In the genomic region with DNA sequence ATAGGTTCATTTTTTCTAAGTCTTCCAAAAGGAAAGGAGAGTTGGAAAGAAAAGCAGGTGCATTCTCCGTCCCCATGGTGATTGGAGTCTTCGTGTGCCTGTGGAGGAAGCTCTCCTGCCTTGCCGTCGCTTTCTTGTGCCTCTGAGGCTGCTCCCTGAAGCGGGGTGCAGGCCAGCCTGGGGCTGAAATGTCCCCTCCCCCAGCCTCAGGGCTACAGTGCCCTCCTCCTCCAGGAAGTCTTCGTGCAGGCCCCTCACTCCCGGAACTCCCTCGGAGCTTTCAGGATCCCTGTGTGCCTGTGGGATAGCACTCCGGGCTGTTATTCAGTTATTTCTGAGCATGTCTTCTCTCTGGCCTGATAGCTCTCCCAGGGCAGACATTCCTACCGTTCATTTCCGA, we compare ENCODE assay signal across 25 cellular contexts.
"Had no signal": no experiment of that assay in that cellular context is flagged by ENCODE, and none has a peak within 500 bp of the region (broad histone marks: within the 10 kb centered on the region; RNA-seq: fewer than 3 reads in every experiment).

No MANE protein-coding gene starts in this region.

- H3K4me3 ChIP-seq: cardiac muscle cell, Peyer's patch, SJCRH30 had no signal

- H3K9me2 ChIP-seq: SK-N-SH had no signal

- H3K4me2 ChIP-seq: SK-N-SH had no signal

- DNase-seq: activated CD4-positive, alpha-beta memory T cell treated with anti-CD3 and anti-CD28 coated beads, Interleukin-2, amount 10 ng/mL, durations not matched to agents 7 days and 5 days; activated CD4-positive, alpha-beta T cell treated with anti-CD3 and anti-CD28 coated beads for 36 hours; activated CD4-positive, alpha-beta T cell treated with anti-CD3 and anti-CD28 coated beads, Interleukin-2, amount 50 U/mL, for 1 hour; activated naive CD4-positive, alpha-beta T cell treated with anti-CD3 and anti-CD28 coated beads for 36 hours; activated T-cell treated with anti-CD3 and anti-CD28 coated beads for 4 hours; amygdala; brain microvascular endothelial cell; Kasumi-1; KBM-7; NCI-H1105 treated with DMSO at 0.1 percent for 48 hours; NCI-H1436 treated with DMSO at 0.1 percent for 48 hours; NCI-H187; NCI-H2081; NCI-H526; NCI-H82; OCI-M1; Peyer's patch; Right ventricle myocardium superior; SJCRH30; T-helper 1 cell had no signal

- H3K27ac Mint-ChIP-seq: activated CD4-positive, alpha-beta memory T cell treated with anti-CD3 and anti-CD28 coated beads, Interleukin-2, amount 10 ng/mL, durations not matched to agents 7 days and 5 days; activated CD4-positive, alpha-beta T cell treated with anti-CD3 and anti-CD28 coated beads for 36 hours; activated naive CD4-positive, alpha-beta T cell treated with anti-CD3 and anti-CD28 coated beads for 36 hours; activated naive CD8-positive, alpha-beta T cell had no signal

- H3K9me3 Mint-ChIP-seq: activated naive CD4-positive, alpha-beta T cell treated with anti-CD3 and anti-CD28 coated beads for 36 hours had no signal

- H3K36me3 ChIP-seq: brain microvascular endothelial cell, cardiac muscle cell, Peyer's patch, SJCRH30 had no signal

- H3K9ac ChIP-seq: SK-N-SH had no signal

- H3K4me1 Mint-ChIP-seq: activated CD4-positive, alpha-beta memory T cell treated with anti-CD3 and anti-CD28 coated beads, Interleukin-2, amount 10 ng/mL, durations not matched to agents 7 days and 5 days; activated CD4-positive, alpha-beta T cell treated with anti-CD3 and anti-CD28 coated beads for 36 hours had no signal

- H3K4me3 Mint-ChIP-seq: activated CD4-positive, alpha-beta memory T cell treated with anti-CD3 and anti-CD28 coated beads, Interleukin-2, amount 10 ng/mL, durations not matched to agents 7 days and 5 days; activated CD4-positive, alpha-beta T cell treated with anti-CD3 and anti-CD28 coated beads for 36 hours; activated naive CD4-positive, alpha-beta T cell treated with anti-CD3 and anti-CD28 coated beads for 36 hours; activated naive CD8-positive, alpha-beta T cell had no signal

- H3K9me3 ChIP-seq: Peyer's patch, SJCRH30, SK-N-SH had no signal

- H3K27ac ChIP-seq: brain microvascular endothelial cell, cardiac muscle cell, Peyer's patch, RWPE1, SJCRH30, VCaP had no signal

- H3K27me3 Mint-ChIP-seq: activated CD4-positive, alpha-beta memory T cell treated with anti-CD3 and anti-CD28 coated beads, Interleukin-2, amount 10 ng/mL, durations not matched to agents 7 days and 5 days; activated CD4-positive, alpha-beta T cell treated with anti-CD3 and anti-CD28 coated beads for 36 hours; activated naive CD8-positive, alpha-beta T cell had no signal

- H3K4me1 ChIP-seq: Peyer's patch, SJCRH30 had no signal

- H3K27me3 ChIP-seq: brain microvascular endothelial cell, cardiac muscle cell, Peyer's patch, SJCRH30 had no signal
